Comparison of ENCODE assay signal across 1 cellular context in the genomic region with DNA sequence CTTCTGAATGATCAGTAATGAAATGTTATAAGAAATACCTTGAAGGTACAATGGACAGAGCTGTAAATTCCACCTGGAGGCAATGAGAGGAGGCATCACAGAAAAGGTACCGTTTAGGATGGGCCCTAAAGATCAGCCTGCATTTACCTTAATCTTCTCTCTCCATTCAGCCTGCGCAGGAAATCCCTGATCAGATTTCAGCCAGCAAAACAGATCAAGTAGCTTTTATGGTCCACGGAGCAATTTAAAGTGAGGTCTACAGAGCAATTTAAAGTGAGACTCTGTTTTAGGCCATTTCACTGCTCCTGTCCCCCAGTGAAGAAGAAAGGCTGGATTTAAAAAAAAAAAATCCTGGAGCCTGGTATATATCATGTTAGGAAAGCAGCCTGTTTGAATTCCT.
TF ChIP-seq lines count a peak whose summit lies in the region.

No MANE protein-coding gene starts in this region.

TF ChIP-seq in GM23338, 12 proteins besides CTCF, POLR2A, EP300 and RAD21 (continued from another document):
- TF ChIP-seq, protein P1, sequence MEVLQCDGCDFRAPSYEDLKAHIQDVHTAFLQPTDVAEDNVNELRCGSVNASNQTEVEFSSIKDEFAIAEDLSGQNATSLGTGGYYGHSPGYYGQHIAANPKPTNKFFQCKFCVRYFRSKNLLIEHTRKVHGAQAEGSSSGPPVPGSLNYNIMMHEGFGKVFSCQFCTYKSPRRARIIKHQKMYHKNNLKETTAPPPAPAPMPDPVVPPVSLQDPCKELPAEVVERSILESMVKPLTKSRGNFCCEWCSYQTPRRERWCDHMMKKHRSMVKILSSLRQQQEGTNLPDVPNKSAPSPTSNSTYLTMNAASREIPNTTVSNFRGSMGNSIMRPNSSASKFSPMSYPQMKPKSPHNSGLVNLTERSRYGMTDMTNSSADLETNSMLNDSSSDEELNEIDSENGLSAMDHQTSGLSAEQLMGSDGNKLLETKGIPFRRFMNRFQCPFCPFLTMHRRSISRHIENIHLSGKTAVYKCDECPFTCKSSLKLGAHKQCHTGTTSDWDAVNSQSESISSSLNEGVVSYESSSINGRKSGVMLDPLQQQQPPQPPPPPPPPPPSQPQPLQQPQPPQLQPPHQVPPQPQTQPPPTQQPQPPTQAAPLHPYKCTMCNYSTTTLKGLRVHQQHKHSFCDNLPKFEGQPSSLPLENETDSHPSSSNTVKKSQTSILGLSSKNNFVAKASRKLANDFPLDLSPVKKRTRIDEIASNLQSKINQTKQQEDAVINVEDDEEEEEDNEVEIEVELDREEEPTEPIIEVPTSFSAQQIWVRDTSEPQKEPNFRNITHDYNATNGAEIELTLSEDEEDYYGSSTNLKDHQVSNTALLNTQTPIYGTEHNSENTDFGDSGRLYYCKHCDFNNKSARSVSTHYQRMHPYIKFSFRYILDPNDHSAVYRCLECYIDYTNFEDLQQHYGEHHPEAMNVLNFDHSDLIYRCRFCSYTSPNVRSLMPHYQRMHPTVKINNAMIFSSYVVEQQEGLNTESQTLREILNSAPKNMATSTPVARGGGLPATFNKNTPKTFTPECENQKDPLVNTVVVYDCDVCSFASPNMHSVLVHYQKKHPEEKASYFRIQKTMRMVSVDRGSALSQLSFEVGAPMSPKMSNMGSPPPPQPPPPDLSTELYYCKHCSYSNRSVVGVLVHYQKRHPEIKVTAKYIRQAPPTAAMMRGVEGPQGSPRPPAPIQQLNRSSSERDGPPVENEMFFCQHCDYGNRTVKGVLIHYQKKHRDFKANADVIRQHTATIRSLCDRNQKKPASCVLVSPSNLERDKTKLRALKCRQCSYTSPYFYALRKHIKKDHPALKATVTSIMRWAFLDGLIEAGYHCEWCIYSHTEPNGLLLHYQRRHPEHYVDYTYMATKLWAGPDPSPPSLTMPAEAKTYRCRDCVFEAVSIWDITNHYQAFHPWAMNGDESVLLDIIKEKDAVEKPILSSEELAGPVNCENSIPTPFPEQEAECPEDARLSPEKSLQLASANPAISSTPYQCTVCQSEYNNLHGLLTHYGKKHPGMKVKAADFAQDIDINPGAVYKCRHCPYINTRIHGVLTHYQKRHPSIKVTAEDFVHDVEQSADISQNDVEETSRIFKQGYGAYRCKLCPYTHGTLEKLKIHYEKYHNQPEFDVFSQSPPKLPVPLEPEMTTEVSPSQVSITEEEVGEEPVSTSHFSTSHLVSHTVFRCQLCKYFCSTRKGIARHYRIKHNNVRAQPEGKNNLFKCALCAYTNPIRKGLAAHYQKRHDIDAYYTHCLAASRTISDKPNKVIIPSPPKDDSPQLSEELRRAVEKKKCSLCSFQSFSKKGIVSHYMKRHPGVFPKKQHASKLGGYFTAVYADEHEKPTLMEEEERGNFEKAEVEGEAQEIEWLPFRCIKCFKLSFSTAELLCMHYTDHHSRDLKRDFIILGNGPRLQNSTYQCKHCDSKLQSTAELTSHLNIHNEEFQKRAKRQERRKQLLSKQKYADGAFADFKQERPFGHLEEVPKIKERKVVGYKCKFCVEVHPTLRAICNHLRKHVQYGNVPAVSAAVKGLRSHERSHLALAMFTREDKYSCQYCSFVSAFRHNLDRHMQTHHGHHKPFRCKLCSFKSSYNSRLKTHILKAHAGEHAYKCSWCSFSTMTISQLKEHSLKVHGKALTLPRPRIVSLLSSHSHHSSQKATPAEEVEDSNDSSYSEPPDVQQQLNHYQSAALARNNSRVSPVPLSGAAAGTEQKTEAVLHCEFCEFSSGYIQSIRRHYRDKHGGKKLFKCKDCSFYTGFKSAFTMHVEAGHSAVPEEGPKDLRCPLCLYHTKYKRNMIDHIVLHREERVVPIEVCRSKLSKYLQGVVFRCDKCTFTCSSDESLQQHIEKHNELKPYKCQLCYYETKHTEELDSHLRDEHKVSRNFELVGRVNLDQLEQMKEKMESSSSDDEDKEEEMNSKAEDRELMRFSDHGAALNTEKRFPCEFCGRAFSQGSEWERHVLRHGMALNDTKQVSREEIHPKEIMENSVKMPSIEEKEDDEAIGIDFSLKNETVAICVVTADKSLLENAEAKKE (CRISPR knock-in tag; IDR thresholded peaks at IDR 0.05), result no peak
- TF ChIP-seq, protein P2, sequence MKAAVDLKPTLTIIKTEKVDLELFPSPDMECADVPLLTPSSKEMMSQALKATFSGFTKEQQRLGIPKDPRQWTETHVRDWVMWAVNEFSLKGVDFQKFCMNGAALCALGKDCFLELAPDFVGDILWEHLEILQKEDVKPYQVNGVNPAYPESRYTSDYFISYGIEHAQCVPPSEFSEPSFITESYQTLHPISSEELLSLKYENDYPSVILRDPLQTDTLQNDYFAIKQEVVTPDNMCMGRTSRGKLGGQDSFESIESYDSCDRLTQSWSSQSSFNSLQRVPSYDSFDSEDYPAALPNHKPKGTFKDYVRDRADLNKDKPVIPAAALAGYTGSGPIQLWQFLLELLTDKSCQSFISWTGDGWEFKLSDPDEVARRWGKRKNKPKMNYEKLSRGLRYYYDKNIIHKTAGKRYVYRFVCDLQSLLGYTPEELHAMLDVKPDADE (IDR thresholded peaks at IDR 0.05), result no peak
- TF ChIP-seq EZH2phosphoT487 (IDR thresholded peaks at IDR 0.05; ENCODE audit: unreplicated experiment), result no peak
- TF ChIP-seq STAT1 (IDR thresholded peaks at IDR 0.05; ENCODE audit: unreplicated experiment), result no peak
- TF ChIP-seq JUNB (IDR thresholded peaks at IDR 0.05; ENCODE audit: unreplicated experiment), result no peak
